1 cellular context compared by ENCODE assay signal in the genomic region with DNA sequence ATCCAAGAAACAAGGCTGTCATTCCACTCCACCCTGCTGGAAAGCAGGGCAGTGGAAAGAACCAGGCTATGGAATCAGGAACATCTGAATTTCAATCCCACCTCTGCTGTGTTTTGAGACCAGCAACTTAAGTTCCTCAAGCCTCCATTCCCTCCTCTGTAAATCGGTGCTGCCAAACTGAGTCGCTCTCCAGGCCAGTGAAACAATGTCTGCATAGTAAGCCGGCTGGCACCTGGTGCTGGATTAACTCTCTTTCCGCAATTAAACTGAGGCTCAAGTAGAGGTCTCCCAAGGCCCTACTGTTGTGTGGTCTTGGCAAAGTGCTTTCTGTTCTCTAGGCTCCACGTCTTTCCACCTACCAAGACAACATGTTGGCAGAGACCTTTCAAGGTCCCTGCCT.
TF ChIP-seq lines count a peak whose summit lies in the region.

No MANE protein-coding gene starts in this region.

TF ChIP-seq in GM23338, 12 proteins besides CTCF, POLR2A, EP300 and RAD21:
- TF ChIP-seq EZH2 (IDR thresholded peaks at IDR 0.05; ENCODE audit: low read depth, unreplicated experiment) (no peak), JUNB (IDR thresholded peaks at IDR 0.05; ENCODE audit: unreplicated experiment) (no peak), ZNF331 (CRISPR knock-in tag; IDR thresholded peaks at IDR 0.05; ENCODE audit: low read depth) (no peak), ETS1 (IDR thresholded peaks at IDR 0.05) (no peak), EZH2phosphoT487 (IDR thresholded peaks at IDR 0.05; ENCODE audit: unreplicated experiment) (no peak), ZNF114 (CRISPR knock-in tag; IDR thresholded peaks at IDR 0.05) (no peak)
- TF ChIP-seq, protein P1, sequence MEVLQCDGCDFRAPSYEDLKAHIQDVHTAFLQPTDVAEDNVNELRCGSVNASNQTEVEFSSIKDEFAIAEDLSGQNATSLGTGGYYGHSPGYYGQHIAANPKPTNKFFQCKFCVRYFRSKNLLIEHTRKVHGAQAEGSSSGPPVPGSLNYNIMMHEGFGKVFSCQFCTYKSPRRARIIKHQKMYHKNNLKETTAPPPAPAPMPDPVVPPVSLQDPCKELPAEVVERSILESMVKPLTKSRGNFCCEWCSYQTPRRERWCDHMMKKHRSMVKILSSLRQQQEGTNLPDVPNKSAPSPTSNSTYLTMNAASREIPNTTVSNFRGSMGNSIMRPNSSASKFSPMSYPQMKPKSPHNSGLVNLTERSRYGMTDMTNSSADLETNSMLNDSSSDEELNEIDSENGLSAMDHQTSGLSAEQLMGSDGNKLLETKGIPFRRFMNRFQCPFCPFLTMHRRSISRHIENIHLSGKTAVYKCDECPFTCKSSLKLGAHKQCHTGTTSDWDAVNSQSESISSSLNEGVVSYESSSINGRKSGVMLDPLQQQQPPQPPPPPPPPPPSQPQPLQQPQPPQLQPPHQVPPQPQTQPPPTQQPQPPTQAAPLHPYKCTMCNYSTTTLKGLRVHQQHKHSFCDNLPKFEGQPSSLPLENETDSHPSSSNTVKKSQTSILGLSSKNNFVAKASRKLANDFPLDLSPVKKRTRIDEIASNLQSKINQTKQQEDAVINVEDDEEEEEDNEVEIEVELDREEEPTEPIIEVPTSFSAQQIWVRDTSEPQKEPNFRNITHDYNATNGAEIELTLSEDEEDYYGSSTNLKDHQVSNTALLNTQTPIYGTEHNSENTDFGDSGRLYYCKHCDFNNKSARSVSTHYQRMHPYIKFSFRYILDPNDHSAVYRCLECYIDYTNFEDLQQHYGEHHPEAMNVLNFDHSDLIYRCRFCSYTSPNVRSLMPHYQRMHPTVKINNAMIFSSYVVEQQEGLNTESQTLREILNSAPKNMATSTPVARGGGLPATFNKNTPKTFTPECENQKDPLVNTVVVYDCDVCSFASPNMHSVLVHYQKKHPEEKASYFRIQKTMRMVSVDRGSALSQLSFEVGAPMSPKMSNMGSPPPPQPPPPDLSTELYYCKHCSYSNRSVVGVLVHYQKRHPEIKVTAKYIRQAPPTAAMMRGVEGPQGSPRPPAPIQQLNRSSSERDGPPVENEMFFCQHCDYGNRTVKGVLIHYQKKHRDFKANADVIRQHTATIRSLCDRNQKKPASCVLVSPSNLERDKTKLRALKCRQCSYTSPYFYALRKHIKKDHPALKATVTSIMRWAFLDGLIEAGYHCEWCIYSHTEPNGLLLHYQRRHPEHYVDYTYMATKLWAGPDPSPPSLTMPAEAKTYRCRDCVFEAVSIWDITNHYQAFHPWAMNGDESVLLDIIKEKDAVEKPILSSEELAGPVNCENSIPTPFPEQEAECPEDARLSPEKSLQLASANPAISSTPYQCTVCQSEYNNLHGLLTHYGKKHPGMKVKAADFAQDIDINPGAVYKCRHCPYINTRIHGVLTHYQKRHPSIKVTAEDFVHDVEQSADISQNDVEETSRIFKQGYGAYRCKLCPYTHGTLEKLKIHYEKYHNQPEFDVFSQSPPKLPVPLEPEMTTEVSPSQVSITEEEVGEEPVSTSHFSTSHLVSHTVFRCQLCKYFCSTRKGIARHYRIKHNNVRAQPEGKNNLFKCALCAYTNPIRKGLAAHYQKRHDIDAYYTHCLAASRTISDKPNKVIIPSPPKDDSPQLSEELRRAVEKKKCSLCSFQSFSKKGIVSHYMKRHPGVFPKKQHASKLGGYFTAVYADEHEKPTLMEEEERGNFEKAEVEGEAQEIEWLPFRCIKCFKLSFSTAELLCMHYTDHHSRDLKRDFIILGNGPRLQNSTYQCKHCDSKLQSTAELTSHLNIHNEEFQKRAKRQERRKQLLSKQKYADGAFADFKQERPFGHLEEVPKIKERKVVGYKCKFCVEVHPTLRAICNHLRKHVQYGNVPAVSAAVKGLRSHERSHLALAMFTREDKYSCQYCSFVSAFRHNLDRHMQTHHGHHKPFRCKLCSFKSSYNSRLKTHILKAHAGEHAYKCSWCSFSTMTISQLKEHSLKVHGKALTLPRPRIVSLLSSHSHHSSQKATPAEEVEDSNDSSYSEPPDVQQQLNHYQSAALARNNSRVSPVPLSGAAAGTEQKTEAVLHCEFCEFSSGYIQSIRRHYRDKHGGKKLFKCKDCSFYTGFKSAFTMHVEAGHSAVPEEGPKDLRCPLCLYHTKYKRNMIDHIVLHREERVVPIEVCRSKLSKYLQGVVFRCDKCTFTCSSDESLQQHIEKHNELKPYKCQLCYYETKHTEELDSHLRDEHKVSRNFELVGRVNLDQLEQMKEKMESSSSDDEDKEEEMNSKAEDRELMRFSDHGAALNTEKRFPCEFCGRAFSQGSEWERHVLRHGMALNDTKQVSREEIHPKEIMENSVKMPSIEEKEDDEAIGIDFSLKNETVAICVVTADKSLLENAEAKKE (CRISPR knock-in tag; IDR thresholded peaks at IDR 0.05) = no peak
TF ChIP-seq in GM23338: peak in this region for 0.
